1 cellular context compared by ENCODE assay signal in genomic region chr1:17581389-17582123, GRCh38.
TF ChIP-seq lines count a peak whose summit lies in the region.

No MANE protein-coding gene starts in this region.

TF ChIP-seq in GM12878, 131 proteins besides CTCF, POLR2A, EP300 and RAD21:
- no peak for TF ChIP-seq NKRF (conservative IDR thresholded peaks at IDR 0.05)
- TF ChIP-seq RBBP5 (conservative IDR thresholded peaks at IDR 0.05), result no peak
- no peak for TF ChIP-seq BACH1 (IDR thresholded peaks at IDR 0.05; ENCODE audit: borderline replicate concordance)
- no peak for TF ChIP-seq USF1 (IDR thresholded peaks at IDR 0.05; ENCODE audit: borderline replicate concordance, extremely low read length, insufficient read depth, low read depth, low read length)
- TF ChIP-seq SMAD5 (IDR thresholded peaks at IDR 0.05; ENCODE audit: low read depth), result no peak
- no peak for TF ChIP-seq TCF12 (IDR thresholded peaks at IDR 0.05; ENCODE audit: low read depth, low read length)
- no peak for TF ChIP-seq PAX5 (IDR thresholded peaks at IDR 0.05; ENCODE audit: borderline replicate concordance, low read depth, low read length)
- no peak for TF ChIP-seq SMARCA5 (IDR thresholded peaks at IDR 0.05)
- no peak for TF ChIP-seq CHD4 (IDR thresholded peaks at IDR 0.05)
- no peak for TF ChIP-seq NFIC (IDR thresholded peaks at IDR 0.05; ENCODE audit: low read depth, low read length)
- no peak for TF ChIP-seq KLF5 (IDR thresholded peaks at IDR 0.05; ENCODE audit: partially characterized antibody)
- TF ChIP-seq EGR1 (IDR thresholded peaks at IDR 0.05; ENCODE audit: borderline replicate concordance in 1 of 2, low read depth in 2 of 2, low read length in 2 of 2), result no peak
- no peak for TF ChIP-seq MTA2 (IDR thresholded peaks at IDR 0.05; ENCODE audit: low read depth)
- TF ChIP-seq TARDBP (IDR thresholded peaks at IDR 0.05; ENCODE audit: borderline replicate concordance), result no peak
- no peak for TF ChIP-seq SUZ12 (IDR thresholded peaks at IDR 0.05; ENCODE audit: unreplicated experiment)
- no peak for TF ChIP-seq ZNF274 (IDR thresholded peaks at IDR 0.05; ENCODE audit: insufficient read depth, insufficient read length)
- no peak for TF ChIP-seq CEBPZ (IDR thresholded peaks at IDR 0.05; ENCODE audit: low read depth, low read length)
- TF ChIP-seq PAX8 (IDR thresholded peaks at IDR 0.05), result no peak
- no peak for TF ChIP-seq ZBED1 (IDR thresholded peaks at IDR 0.05; ENCODE audit: borderline replicate concordance)
- no peak for TF ChIP-seq POU2F2 (IDR thresholded peaks at IDR 0.05; ENCODE audit: borderline replicate concordance, low read depth, low read length)
TF ChIP-seq in GM12878: peak in this region for 0.
